8 cellular contexts compared by ENCODE assay signal in the genomic region with DNA sequence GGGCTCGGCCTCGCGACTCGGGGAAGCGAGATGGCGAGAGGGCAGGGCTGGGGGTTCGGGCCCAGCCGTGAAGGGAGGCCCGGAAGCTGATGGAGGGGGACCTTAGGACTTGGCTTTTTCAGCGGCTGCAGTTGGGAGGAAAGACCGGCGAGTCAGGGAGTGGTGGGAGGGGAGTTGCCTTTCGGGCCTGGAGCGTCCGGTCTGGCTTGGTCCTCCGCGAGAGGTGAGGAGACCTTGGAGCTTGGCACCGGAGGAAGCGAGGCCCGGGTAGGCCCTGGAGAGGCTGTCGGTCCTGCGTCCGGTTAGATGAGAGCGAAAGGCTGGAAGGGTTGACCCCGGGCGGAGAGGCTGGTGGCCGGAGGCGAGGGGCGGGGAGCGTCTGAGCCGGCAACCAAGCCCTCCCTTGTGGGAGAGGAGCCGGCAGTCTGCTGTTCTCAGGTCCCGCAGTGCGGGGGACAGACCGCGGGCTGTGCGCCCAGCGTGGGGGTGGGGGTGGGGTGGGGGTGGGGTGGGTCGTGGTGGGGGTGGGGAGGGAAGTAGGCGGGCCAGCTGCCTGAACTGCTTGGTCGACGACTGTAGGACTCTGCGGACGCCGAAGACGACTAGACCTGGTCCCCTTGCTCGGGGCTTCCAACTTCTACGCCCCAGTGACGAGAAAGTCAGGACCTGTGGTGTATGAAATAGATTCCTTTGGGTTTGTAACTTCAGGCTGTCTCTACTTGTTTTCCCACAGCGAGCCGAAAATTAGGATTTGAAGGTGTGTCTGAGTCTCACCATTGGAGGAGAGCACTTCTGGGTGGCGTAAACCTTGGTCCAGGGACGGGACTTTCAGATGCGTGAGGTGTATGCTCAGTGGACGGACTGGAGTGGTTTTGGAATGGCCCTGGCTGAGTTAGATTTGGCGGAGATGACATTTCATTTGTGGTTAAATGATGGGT. TPM values are rescaled to one million over a fixed set of nuclear protein-coding genes. Genes with fewer than 3 reads are reported as not detected.
DNase-seq lines count a peak whose midpoint lies in the region; ATAC-seq and TF ChIP-seq lines count a peak whose summit lies in the region.

No MANE protein-coding gene starts in this region.

- H3K4me3 ChIP-seq in AG04450 (ENCODE audit: low read depth, low read length): peak overlapping the region; percentile 95
- H3K4me3 ChIP-seq in left lung: peak overlapping the region; percentile 99

- H3K27ac ChIP-seq in AG04450 (ENCODE audit: low read depth, low read length) (peak overlapping the region; percentile 91), left lung (peak overlapping the region; percentile 93 to 94)

- DNase-seq in AG04450 (ENCODE audit: low read depth, low spot score) (no peak), UCSD-AML1 (lab: John Stamatoyannopoulos, UW; ENCODE audit: unreplicated experiment) (peak; percentile 62), chondrocyte (ENCODE audit: low spot score) (no peak), left lung (peak; percentile 60 to 85), epidermal melanocyte (ENCODE audit: insufficient read length, low spot score) (no peak)
- DNase-seq in stimulated activated CD4-positive, alpha-beta T cell treated with anti-CD3 and anti-CD28 coated beads, TNF-alpha, amount 100 ng/mL, for 24 hours (ENCODE audit: low read depth in 3 of 3): peak in 2 of 3 experiments; percentile 9 to 37

- H3K27me3 Mint-ChIP-seq in chondrocyte (ENCODE audit: low read depth): no peaks in the 10 kb centered on the region

- no peak for TF ChIP-seq CTCF in AG04450 (IDR thresholded peaks at IDR 0.05; ENCODE audit: low read depth, low read length)
- TF ChIP-seq CTCF in chondrocyte (IDR thresholded peaks at IDR 0.05): no peak
- no peak for TF ChIP-seq CTCF in left lung (IDR thresholded peaks at IDR 0.05)

- H3K27ac Mint-ChIP-seq in chondrocyte (ENCODE audit: unreplicated experiment): peak overlapping the region; percentile 97

- POLR2A ChIA-PET in AG04450 (lab: Yijun Ruan, JAX): no interaction called here

- ATAC-seq in HG03342 (IDR thresholded peaks at IDR 0.05; ENCODE audit: unreplicated experiment): peak; percentile 6
- ATAC-seq in left lung: peak; percentile 12

- H3K36me3 ChIP-seq in left lung: no peaks in the 10 kb centered on the region

- H3K27me3 ChIP-seq in AG04450 (ENCODE audit: control insufficient read depth, insufficient read depth, low read length) (no peaks in the 10 kb centered on the region), left lung (no peaks in the 10 kb centered on the region)

- intact Hi-C loops in left lung (cut with DNase I): no loop called here

- in situ Hi-C loops in GM18951 (cut with MboI; ENCODE audit: low sequenced_read_pairs, unreplicated experiment): no loop called here

- H3K9me3 Mint-ChIP-seq in chondrocyte (ENCODE audit: low read depth): no peaks in the 10 kb centered on the region

- peak overlapping the region; percentile 92 for H3K4me3 Mint-ChIP-seq in chondrocyte (ENCODE audit: unreplicated experiment)

- peaks cover 0 to 42% of the 10 kb centered on the region in 2 donors for H3K4me1 ChIP-seq in left lung

- H3K9me3 ChIP-seq in AG04450 (ENCODE audit: control insufficient read depth, insufficient read depth, low read length): no peaks in the 10 kb centered on the region; the same call in 1 of the 2 replicates
- no peaks in the 10 kb centered on the region for H3K9me3 ChIP-seq in left lung

- CTCF ChIA-PET in AG04450 (lab: Charles Lee): no interaction called here

- peaks cover 2% of the 10 kb centered on the region for H3K36me3 Mint-ChIP-seq in chondrocyte (ENCODE audit: low read depth)

- peaks cover 36% of the 10 kb centered on the region for H3K4me1 Mint-ChIP-seq in chondrocyte (ENCODE audit: low read depth)

- peak; percentile 30 for TF ChIP-seq POLR2A in GM18951 (IDR thresholded peaks at IDR 0.05; ENCODE audit: extremely low read depth, insufficient read depth, insufficient read length)

RNA-seq across cellular contexts. Expression of gene BIRC6, which starts 1.0 kb away (rescaled TPM):
- polyA plus RNA-seq in AG04450 (2011; rRNA removed): 80.9 and 86.3 TPM in 2 replicates
- 627 and 629 TPM in 2 replicates for polyA minus RNA-seq in AG04450 (2011; rRNA and poly(A)+ RNA removed)
- total RNA-seq in chondrocyte: 76.0 to 103 TPM (median 76.0 TPM) in 3 replicates
- total RNA-seq in left lung: 10 to 100 TPM; 71.7 to 94.6 TPM

Comparison
In these comparisons a context has a peak if more than half of its experiments do, and no peak if none do; other contexts are left out.
1. DNase-seq: peak in UCSD-AML1 (single experiment), left lung (2 of 2) and stimulated activated CD4-positive, alpha-beta T cell treated with anti-CD3 and anti-CD28 coated beads, TNF-alpha, amount 100 ng/mL, for 24 hours (2 of 3); none in AG04450 (single experiment), chondrocyte (single experiment) and epidermal melanocyte (single experiment).